Comparison of ENCODE assay signal across 11 cellular contexts in genomic region chr1:66339944-66340343, GRCh38.
DNase-seq lines count a peak whose midpoint lies in the region; ATAC-seq and TF ChIP-seq lines count a peak whose summit lies in the region.
"Had no signal": no experiment of that assay in that cellular context is flagged by ENCODE, and none has a peak within 500 bp of the region (broad histone marks: within the 10 kb centered on the region; RNA-seq: fewer than 3 reads in every experiment).

No MANE protein-coding gene starts in this region.

- H3K79me2 ChIP-seq in GM23248 (ENCODE audit: insufficient read depth), result peaks cover 98% of the 10 kb centered on the region

- WGBS in GM23248 (ENCODE audit: low coverage in 1 of 2, low lambda C conversion rate in 2 of 2, missing lambda C conversion rate in 2 of 2), 2 experiments, result 15 to 28% methylated on average over 2 of the region's 2 CpGs
- 24 to 27% methylated on average over 2 of the region's 2 CpGs for WGBS in lower leg skin, 2 donors

- no peaks in the 10 kb centered on the region for H3K27me3 Mint-ChIP-seq in activated T-cell treated with anti-CD3 and anti-CD28 coated beads, Interleukin-2, amount 50 U/mL, for 72 hours (ENCODE audit: low read depth)

- peaks cover 10 to 17% of the 10 kb centered on the region in 2 donors for H3K36me3 Mint-ChIP-seq in activated T-cell treated with anti-CD3 and anti-CD28 coated beads, Interleukin-2, amount 50 U/mL, for 72 hours (ENCODE audit: insufficient read depth in 2 of 2)

- no peaks in the 10 kb centered on the region for H3K9me2 ChIP-seq in GM23248 (ENCODE audit: insufficient read depth)

- peak overlapping the region; percentile 10 to 68 (median 48); a peak in 19 of 22 replicates for H3K27ac ChIP-seq in BLaER1 treated with 17β-estradiol and CSF1 and Interleukin-3, amounts not matched to agents 10 nM and 100 nM
- H3K27ac ChIP-seq in GM23248, result peak overlapping the region; percentile 43

- intact Hi-C loops in lower leg skin (cut with DNase I; ENCODE audit: low total_unique reads), result no loop called here

- TF ChIP-seq POLR2A in lower leg skin (IDR thresholded peaks at IDR 0.05), result no peak

- peaks cover 0 to 18% (median 0%) of the 10 kb centered on the region in 11 experiments; a peak in 4 of 22 replicates for H3K36me3 ChIP-seq in BLaER1 treated with 17β-estradiol and CSF1 and Interleukin-3, amounts not matched to agents 10 nM and 100 nM
- peaks cover 3% of the 10 kb centered on the region; the same call in 1 of the 2 replicates for H3K36me3 ChIP-seq in GM23248 (ENCODE audit: low read depth)

- in situ Hi-C loops in GM23248 (cut with MboI), result no loop called here

- no peak for TF ChIP-seq CTCF in lower leg skin (IDR thresholded peaks at IDR 0.05)

- H3K4me3 Mint-ChIP-seq in activated T-cell treated with anti-CD3 and anti-CD28 coated beads, Interleukin-2, amount 50 U/mL, for 72 hours, result peak overlapping the region; percentile 72 to 88

- H3K27ac Mint-ChIP-seq in activated T-cell treated with anti-CD3 and anti-CD28 coated beads, Interleukin-2, amount 50 U/mL, for 72 hours, result peak overlapping the region; percentile 93

- H3K4me3 ChIP-seq in BLaER1 treated with 17β-estradiol and CSF1 and Interleukin-3, amounts not matched to agents 10 nM and 100 nM, result 0 out of 20 replicates have a peak overlapping the region, but pooled peaks of 1 of the 10 experiments have one; percentile 13
- H3K4me3 ChIP-seq in GM23248 (peak overlapping the region; percentile 34; the same call in 1 of the 2 replicates), lower leg skin (ENCODE audit: low read depth, poor library complexity, severe bottlenecking) (no peak overlapping the region)

- no peaks in the 10 kb centered on the region for H3K27me3 ChIP-seq in BLaER1 treated with 17β-estradiol and CSF1 and Interleukin-3, amounts not matched to agents 10 nM and 100 nM
- H3K27me3 ChIP-seq in GM23248 (replicated peaks; ENCODE audit: insufficient read depth), result no peaks in the 10 kb centered on the region

- peaks cover 11% of the 10 kb centered on the region for H3F3A ChIP-seq in GM23248 (ENCODE audit: insufficient read depth)

- H3K4me1 Mint-ChIP-seq in activated T-cell treated with anti-CD3 and anti-CD28 coated beads, Interleukin-2, amount 50 U/mL, for 72 hours (ENCODE audit: low read depth), result peaks cover 90% of the 10 kb centered on the region

- peak overlapping the region in 10 of 11 experiments; percentile 2 to 44 (median 24); a peak in 10 of 22 replicates for H3K9ac ChIP-seq in BLaER1 treated with 17β-estradiol and CSF1 and Interleukin-3, amounts not matched to agents 10 nM and 100 nM
- H3K9ac ChIP-seq in GM23248, result peak overlapping the region; percentile 6; the same call in 1 of the 2 replicates

- peak overlapping the region; percentile 12; the same call in 1 of the 2 replicates for H2AFZ ChIP-seq in GM23248

- H3K9me3 Mint-ChIP-seq in activated T-cell treated with anti-CD3 and anti-CD28 coated beads, Interleukin-2, amount 50 U/mL, for 72 hours, result no peaks in the 10 kb centered on the region

- ATAC-seq in activated T-cell treated with anti-CD3 and anti-CD28 coated beads, Interleukin-2, amount 50 U/mL, for 72 hours (replicated peaks in 1 of 2), result no peak
- ATAC-seq in HG03342 (IDR thresholded peaks at IDR 0.05; ENCODE audit: unreplicated experiment), result no peak

- H3K4me1 ChIP-seq in BLaER1 treated with 17β-estradiol and CSF1 and Interleukin-3, amounts not matched to agents 10 nM and 100 nM, result peaks cover 36 to 82% (median 51%) of the 10 kb centered on the region in 10 experiments
- H3K4me1 ChIP-seq in GM23248 (ENCODE audit: insufficient read depth), result peaks cover 54% of the 10 kb centered on the region

- DNase-seq in GM23248 (peak; percentile 38), midbrain (lab: John Stamatoyannopoulos, UW) (peak; percentile 14), lower leg skin (ENCODE audit: low spot score in 2 of 2) (no peak), CD1c-positive myeloid dendritic cell (ENCODE audit: extremely low spot score) (no peak), D341Med (ENCODE audit: low spot score) (no peak)
- DNase-seq in activated T-cell treated with anti-CD3 and anti-CD28 coated beads, Interleukin-2, amount 50 U/mL, for 72 hours, result no peak
- DNase-seq: NCI-H69; stimulated activated CD4-positive, alpha-beta T cell treated with anti-CD3 and anti-CD28 coated beads, Interleukin-4, amount 100 ng/mL, for 4 hours; trophoblast cell had no signal

- H3K9me3 ChIP-seq in BLaER1 treated with 17β-estradiol and CSF1 and Interleukin-3, amounts not matched to agents 10 nM and 100 nM (replicated peaks in 1 of 11), result peaks cover 0 to 9% (median 3%) of the 10 kb centered on the region in 11 experiments; a peak in 8 of 22 replicates
- H3K9me3 ChIP-seq in GM23248 (ENCODE audit: low read depth), result no peaks in the 10 kb centered on the region

- H4K20me1 ChIP-seq in BLaER1 treated with 17β-estradiol and CSF1 and Interleukin-3, amounts not matched to agents 10 nM and 100 nM, result peaks cover 0 to 40% (median 0%) of the 10 kb centered on the region in 11 experiments; a peak in 3 of 22 replicates
- H4K20me1 ChIP-seq in GM23248 (ENCODE audit: insufficient read depth), result no peaks in the 10 kb centered on the region

- peak overlapping the region; percentile 37 to 85 (median 52); a peak in 20 of 22 replicates for H3K4me2 ChIP-seq in BLaER1 treated with 17β-estradiol and CSF1 and Interleukin-3, amounts not matched to agents 10 nM and 100 nM
- peak overlapping the region; percentile 34 for H3K4me2 ChIP-seq in GM23248 (ENCODE audit: unreplicated experiment)

Comparison
In these comparisons a context has a peak if more than half of its experiments do, and no peak if none do; other contexts are left out.
1. DNase-seq: peak in GM23248 (single experiment) and midbrain (single experiment); none in activated T-cell treated with anti-CD3 and anti-CD28 coated beads, Interleukin-2, amount 50 U/mL, for 72 hours (0 of 2), lower leg skin (0 of 2), CD1c-positive myeloid dendritic cell (single experiment) and D341Med (single experiment).